Comparison of ENCODE assay signal across 1 cellular context in the genomic region with DNA sequence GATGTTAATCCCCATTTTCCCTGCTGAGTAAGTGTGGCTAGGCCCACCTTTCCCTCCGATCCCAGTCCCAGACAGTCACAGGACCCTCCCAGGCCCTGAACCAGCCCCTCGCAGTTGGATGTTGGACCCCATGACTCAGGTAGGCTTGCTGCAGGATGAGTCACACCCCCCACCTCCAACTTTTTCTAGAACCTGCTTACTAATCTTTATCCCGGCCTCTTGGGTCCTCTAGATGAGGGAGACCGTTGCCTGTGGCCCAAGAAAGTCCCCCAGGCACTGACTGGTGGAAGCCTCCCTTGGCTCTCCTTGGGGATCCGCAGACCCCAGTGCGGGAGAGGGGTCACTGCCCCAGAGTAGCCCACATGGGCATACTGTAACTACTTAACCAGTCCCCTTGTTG.
TF ChIP-seq lines count a peak whose summit lies in the region.

No MANE protein-coding gene starts in this region.

TF ChIP-seq in GM23338, 12 proteins besides CTCF, POLR2A, EP300 and RAD21 (continued from another document):
- TF ChIP-seq, protein P1, sequence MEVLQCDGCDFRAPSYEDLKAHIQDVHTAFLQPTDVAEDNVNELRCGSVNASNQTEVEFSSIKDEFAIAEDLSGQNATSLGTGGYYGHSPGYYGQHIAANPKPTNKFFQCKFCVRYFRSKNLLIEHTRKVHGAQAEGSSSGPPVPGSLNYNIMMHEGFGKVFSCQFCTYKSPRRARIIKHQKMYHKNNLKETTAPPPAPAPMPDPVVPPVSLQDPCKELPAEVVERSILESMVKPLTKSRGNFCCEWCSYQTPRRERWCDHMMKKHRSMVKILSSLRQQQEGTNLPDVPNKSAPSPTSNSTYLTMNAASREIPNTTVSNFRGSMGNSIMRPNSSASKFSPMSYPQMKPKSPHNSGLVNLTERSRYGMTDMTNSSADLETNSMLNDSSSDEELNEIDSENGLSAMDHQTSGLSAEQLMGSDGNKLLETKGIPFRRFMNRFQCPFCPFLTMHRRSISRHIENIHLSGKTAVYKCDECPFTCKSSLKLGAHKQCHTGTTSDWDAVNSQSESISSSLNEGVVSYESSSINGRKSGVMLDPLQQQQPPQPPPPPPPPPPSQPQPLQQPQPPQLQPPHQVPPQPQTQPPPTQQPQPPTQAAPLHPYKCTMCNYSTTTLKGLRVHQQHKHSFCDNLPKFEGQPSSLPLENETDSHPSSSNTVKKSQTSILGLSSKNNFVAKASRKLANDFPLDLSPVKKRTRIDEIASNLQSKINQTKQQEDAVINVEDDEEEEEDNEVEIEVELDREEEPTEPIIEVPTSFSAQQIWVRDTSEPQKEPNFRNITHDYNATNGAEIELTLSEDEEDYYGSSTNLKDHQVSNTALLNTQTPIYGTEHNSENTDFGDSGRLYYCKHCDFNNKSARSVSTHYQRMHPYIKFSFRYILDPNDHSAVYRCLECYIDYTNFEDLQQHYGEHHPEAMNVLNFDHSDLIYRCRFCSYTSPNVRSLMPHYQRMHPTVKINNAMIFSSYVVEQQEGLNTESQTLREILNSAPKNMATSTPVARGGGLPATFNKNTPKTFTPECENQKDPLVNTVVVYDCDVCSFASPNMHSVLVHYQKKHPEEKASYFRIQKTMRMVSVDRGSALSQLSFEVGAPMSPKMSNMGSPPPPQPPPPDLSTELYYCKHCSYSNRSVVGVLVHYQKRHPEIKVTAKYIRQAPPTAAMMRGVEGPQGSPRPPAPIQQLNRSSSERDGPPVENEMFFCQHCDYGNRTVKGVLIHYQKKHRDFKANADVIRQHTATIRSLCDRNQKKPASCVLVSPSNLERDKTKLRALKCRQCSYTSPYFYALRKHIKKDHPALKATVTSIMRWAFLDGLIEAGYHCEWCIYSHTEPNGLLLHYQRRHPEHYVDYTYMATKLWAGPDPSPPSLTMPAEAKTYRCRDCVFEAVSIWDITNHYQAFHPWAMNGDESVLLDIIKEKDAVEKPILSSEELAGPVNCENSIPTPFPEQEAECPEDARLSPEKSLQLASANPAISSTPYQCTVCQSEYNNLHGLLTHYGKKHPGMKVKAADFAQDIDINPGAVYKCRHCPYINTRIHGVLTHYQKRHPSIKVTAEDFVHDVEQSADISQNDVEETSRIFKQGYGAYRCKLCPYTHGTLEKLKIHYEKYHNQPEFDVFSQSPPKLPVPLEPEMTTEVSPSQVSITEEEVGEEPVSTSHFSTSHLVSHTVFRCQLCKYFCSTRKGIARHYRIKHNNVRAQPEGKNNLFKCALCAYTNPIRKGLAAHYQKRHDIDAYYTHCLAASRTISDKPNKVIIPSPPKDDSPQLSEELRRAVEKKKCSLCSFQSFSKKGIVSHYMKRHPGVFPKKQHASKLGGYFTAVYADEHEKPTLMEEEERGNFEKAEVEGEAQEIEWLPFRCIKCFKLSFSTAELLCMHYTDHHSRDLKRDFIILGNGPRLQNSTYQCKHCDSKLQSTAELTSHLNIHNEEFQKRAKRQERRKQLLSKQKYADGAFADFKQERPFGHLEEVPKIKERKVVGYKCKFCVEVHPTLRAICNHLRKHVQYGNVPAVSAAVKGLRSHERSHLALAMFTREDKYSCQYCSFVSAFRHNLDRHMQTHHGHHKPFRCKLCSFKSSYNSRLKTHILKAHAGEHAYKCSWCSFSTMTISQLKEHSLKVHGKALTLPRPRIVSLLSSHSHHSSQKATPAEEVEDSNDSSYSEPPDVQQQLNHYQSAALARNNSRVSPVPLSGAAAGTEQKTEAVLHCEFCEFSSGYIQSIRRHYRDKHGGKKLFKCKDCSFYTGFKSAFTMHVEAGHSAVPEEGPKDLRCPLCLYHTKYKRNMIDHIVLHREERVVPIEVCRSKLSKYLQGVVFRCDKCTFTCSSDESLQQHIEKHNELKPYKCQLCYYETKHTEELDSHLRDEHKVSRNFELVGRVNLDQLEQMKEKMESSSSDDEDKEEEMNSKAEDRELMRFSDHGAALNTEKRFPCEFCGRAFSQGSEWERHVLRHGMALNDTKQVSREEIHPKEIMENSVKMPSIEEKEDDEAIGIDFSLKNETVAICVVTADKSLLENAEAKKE (CRISPR knock-in tag; IDR thresholded peaks at IDR 0.05): no peak
- TF ChIP-seq, protein P2, sequence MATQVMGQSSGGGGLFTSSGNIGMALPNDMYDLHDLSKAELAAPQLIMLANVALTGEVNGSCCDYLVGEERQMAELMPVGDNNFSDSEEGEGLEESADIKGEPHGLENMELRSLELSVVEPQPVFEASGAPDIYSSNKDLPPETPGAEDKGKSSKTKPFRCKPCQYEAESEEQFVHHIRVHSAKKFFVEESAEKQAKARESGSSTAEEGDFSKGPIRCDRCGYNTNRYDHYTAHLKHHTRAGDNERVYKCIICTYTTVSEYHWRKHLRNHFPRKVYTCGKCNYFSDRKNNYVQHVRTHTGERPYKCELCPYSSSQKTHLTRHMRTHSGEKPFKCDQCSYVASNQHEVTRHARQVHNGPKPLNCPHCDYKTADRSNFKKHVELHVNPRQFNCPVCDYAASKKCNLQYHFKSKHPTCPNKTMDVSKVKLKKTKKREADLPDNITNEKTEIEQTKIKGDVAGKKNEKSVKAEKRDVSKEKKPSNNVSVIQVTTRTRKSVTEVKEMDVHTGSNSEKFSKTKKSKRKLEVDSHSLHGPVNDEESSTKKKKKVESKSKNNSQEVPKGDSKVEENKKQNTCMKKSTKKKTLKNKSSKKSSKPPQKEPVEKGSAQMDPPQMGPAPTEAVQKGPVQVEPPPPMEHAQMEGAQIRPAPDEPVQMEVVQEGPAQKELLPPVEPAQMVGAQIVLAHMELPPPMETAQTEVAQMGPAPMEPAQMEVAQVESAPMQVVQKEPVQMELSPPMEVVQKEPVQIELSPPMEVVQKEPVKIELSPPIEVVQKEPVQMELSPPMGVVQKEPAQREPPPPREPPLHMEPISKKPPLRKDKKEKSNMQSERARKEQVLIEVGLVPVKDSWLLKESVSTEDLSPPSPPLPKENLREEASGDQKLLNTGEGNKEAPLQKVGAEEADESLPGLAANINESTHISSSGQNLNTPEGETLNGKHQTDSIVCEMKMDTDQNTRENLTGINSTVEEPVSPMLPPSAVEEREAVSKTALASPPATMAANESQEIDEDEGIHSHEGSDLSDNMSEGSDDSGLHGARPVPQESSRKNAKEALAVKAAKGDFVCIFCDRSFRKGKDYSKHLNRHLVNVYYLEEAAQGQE (IDR thresholded peaks at IDR 0.05; ENCODE audit: unreplicated experiment): no peak
- TF ChIP-seq STAT1 (IDR thresholded peaks at IDR 0.05; ENCODE audit: unreplicated experiment): no peak
- no peak for TF ChIP-seq ZNF331 (CRISPR knock-in tag; IDR thresholded peaks at IDR 0.05; ENCODE audit: low read depth)
- TF ChIP-seq ZNF114 (CRISPR knock-in tag; IDR thresholded peaks at IDR 0.05): no peak
- no peak for TF ChIP-seq NANOG (IDR thresholded peaks at IDR 0.05; ENCODE audit: borderline replicate concordance)
